ENCODE assay signal across 27 cellular contexts in genomic region chr10:116221053-116221452, GRCh38.
"Had no signal": no experiment of that assay in that cellular context is flagged by ENCODE, and none has a peak within 500 bp of the region (broad histone marks: within the 10 kb centered on the region; RNA-seq: fewer than 3 reads in every experiment).

No MANE protein-coding gene starts in this region.

- H3K27ac ChIP-seq: stomach, suprapubic skin, testis, thoracic aorta, thyroid gland, tibial artery, tibial nerve, transverse colon, upper lobe of left lung, upper lobe of right lung, uterus, vagina had no signal

- FAIRE-seq: urothelium cell line had no signal

- DNase-seq: stimulated activated CD4-positive, alpha-beta T cell treated with anti-CD3 and anti-CD28 coated beads, Interleukin-2, amount 100 ng/mL, for 48 hours; stimulated activated CD4-positive, alpha-beta T cell treated with anti-CD3 and anti-CD28 coated beads, Interleukin-4, amount 100 ng/mL, for 1 hour; stimulated activated CD4-positive, alpha-beta T cell treated with anti-CD3 and anti-CD28 coated beads, Interleukin-4, amount 100 ng/mL, for 24 hours; stimulated activated CD4-positive, alpha-beta T cell treated with anti-CD3 and anti-CD28 coated beads, Interleukin-4, amount 100 ng/mL, for 4 hours; stimulated activated CD8-positive, alpha-beta memory T cell treated with anti-CD3 and anti-CD28 coated beads, Interleukin-4, amount 100 ng/mL, for 48 hours; stimulated activated naive B cell treated with anti-CD40 and anti-IgM and Interleukin-4, amounts not matched to agents 10 μg/mL and 1 μg/mL and 100 μg/mL, for 72 hours; stimulated activated naive CD4-positive, alpha-beta T cell; stimulated activated naive CD4-positive, alpha-beta T cell treated with Interleukin-2 at 50 U/mL for 16 hours; stimulated activated naive CD8-positive, alpha-beta T cell treated with anti-CD3 and anti-CD28 coated beads, Interleukin-15, amount 100 ng/mL, for 72 hours; stimulated activated naive CD8-positive, alpha-beta T cell treated with anti-CD3 and anti-CD28 coated beads, Interleukin-15, Interleukin-2, amounts not matched to agents 100 U/mL and 50 U/mL, for 24 hours; stomach; substantia nigra; testis; thyroid gland; tibial artery; transverse colon; trophoblast cell; upper lobe of left lung; upper lobe of right lung; uterus had no signal

- H3K4me3 ChIP-seq: stomach, suprapubic skin, testis, thoracic aorta, thyroid gland, tibial artery, tibial nerve, transverse colon, upper lobe of left lung, upper lobe of right lung, uterus, vagina had no signal

- H3K36me3 ChIP-seq: stomach, suprapubic skin, thoracic aorta, thyroid gland, tibial artery, tibial nerve, transverse colon, upper lobe of left lung, upper lobe of right lung, uterus, vagina had no signal

- H3K4me1 ChIP-seq: stomach, suprapubic skin, testis, thyroid gland, tibial artery, tibial nerve, transverse colon, upper lobe of left lung, upper lobe of right lung, uterus, vagina had no signal

- H3K9me3 ChIP-seq: stomach, suprapubic skin, testis, thoracic aorta, thyroid gland, tibial artery, tibial nerve, transverse colon, upper lobe of left lung, upper lobe of right lung, uterus, vagina had no signal

- H3K27me3 ChIP-seq: stomach, suprapubic skin, testis, thyroid gland, tibial artery, tibial nerve, transverse colon, upper lobe of left lung, upper lobe of right lung, uterus, vagina had no signal

- ATAC-seq: stimulated activated effector memory CD8-positive, alpha-beta T cell treated with anti-CD3 and anti-CD28 coated beads, Interleukin-12 subunit alpha, Interleukin-12 subunit beta, amount 100 ng/mL, for 72 hours; stimulated activated memory B cell treated with anti-CD40 and anti-IgM and Interleukin-4, amounts not matched to agents 10 μg/mL and 1 μg/mL and 100 μg/mL, for 72 hours; stimulated activated naive B cell treated with anti-CD40 and anti-IgM and Interleukin-4, amounts not matched to agents 10 μg/mL and 1 μg/mL and 100 μg/mL, for 72 hours; stimulated activated naive CD8-positive, alpha-beta T cell treated with anti-CD3 and anti-CD28 coated beads, Interleukin-15, amount 100 ng/mL, for 72 hours; stimulated activated naive CD8-positive, alpha-beta T cell treated with anti-CD3 and anti-CD28 coated beads, Interleukin-15, Interleukin-2, amounts not matched to agents 100 U/mL and 50 U/mL, for 24 hours; upper lobe of right lung had no signal
